Comparison of ENCODE assay signal across 13 cellular contexts in genomic region chr12:93166891-93167307, GRCh38.
DNase-seq lines count a peak whose midpoint lies in the region; ATAC-seq, FAIRE-seq and TF ChIP-seq lines count a peak whose summit lies in the region.
"Had no signal": no experiment of that assay in that cellular context is flagged by ENCODE, and none has a peak within 500 bp of the region (broad histone marks: within the 10 kb centered on the region; RNA-seq: fewer than 3 reads in every experiment).

No MANE protein-coding gene starts in this region.

- peak; percentile 37; the same call in 1 of the 2 replicates for TF ChIP-seq POLR2A in GM12892 (IDR thresholded peaks at IDR 0.05; ENCODE audit: low read depth, low read length)

- in situ Hi-C loops in KBM-7 (cut with MboI; ENCODE audit: low pct_unique_long_range_greater_than_20kb, low sequenced_read_pairs) = no loop called here

- H4K20me1 ChIP-seq in OCI-LY7 (ENCODE audit: insufficient read depth, low read length) = no peaks in the 10 kb centered on the region

- no peaks in the 10 kb centered on the region for H3K27me3 Mint-ChIP-seq in nephron progenitor cell (ENCODE audit: low read depth, poor library complexity)
- no peaks in the 10 kb centered on the region for H3K27me3 Mint-ChIP-seq in endothelial cell (ENCODE audit: unreplicated experiment)

- H3K9me3 Mint-ChIP-seq in nephron progenitor cell (peaks cover 3% of the 10 kb centered on the region), endothelial cell (ENCODE audit: unreplicated experiment) (no peaks in the 10 kb centered on the region)
- H3K9me3 Mint-ChIP-seq: CD8-positive, alpha-beta T cell; stimulated activated effector memory CD8-positive, alpha-beta T cell treated with anti-CD3 and anti-CD28 coated beads, Interleukin-12 subunit alpha, Interleukin-12 subunit beta, amount 100 ng/mL, for 72 hours had no signal

- no TSS peak for BruUV-seq in OCI-LY7 (replicated peaks; lab: Mats Ljungman, UMichigan)

- no peaks in the 10 kb centered on the region for H3K79me2 ChIP-seq in OCI-LY7 (ENCODE audit: insufficient read depth, low read depth, low read length)

- H3K4me1 ChIP-seq in OCI-LY7 (ENCODE audit: insufficient read depth, low read length, poor library complexity, severe bottlenecking) = peaks cover 44% of the 10 kb centered on the region

- intact Hi-C loops in OCI-LY7 (cut with micrococcal nuclease; ENCODE audit: unreplicated experiment) = loop anchor here (1.0 to 5.0 kb wide), 4 partner anchors 70 to 240 kb away; partner anchors contain the start of gene EEA1

- FAIRE-seq in GM12892 (lab: Jason Lieb, UNC) = peak; percentile 84

- H3K27ac Mint-ChIP-seq in nephron progenitor cell (no peak overlapping the region), endothelial cell (ENCODE audit: unreplicated experiment) (no peak overlapping the region)
- H3K27ac Mint-ChIP-seq: CD8-positive, alpha-beta T cell; stimulated activated effector memory CD8-positive, alpha-beta T cell treated with anti-CD3 and anti-CD28 coated beads, Interleukin-12 subunit alpha, Interleukin-12 subunit beta, amount 100 ng/mL, for 72 hours had no signal

- ATAC-seq in GM19467 (IDR thresholded peaks at IDR 0.05; ENCODE audit: unreplicated experiment) = peak; percentile 74
- ATAC-seq in HG03064 (IDR thresholded peaks at IDR 0.05; ENCODE audit: low read depth, unreplicated experiment) = peak; percentile 60
- ATAC-seq: CD8-positive, alpha-beta T cell; stimulated activated effector memory CD8-positive, alpha-beta T cell treated with anti-CD3 and anti-CD28 coated beads, Interleukin-12 subunit alpha, Interleukin-12 subunit beta, amount 100 ng/mL, for 72 hours had no signal

- peaks cover 21% of the 10 kb centered on the region for H3K4me1 Mint-ChIP-seq in nephron progenitor cell
- H3K4me1 Mint-ChIP-seq in endothelial cell (ENCODE audit: unreplicated experiment) = peaks cover 3% of the 10 kb centered on the region

- POLR2A ChIA-PET in OCI-LY7 (lab: Charles Lee) = interaction anchor here (0.9 to 1.7 kb wide), 9 partner anchors 9 to 179 kb away, joined by 3 to 8 read pairs (median 3); no protein-coding TSS in a partner anchor

- no peaks in the 10 kb centered on the region for H3K9me3 ChIP-seq in OCI-LY7 (ENCODE audit: low read length)
- H3K9me3 ChIP-seq: sigmoid colon had no signal

- H3K36me3 Mint-ChIP-seq in nephron progenitor cell (ENCODE audit: low read depth) (no peaks in the 10 kb centered on the region), endothelial cell (ENCODE audit: low read depth, unreplicated experiment) (no peaks in the 10 kb centered on the region)
- H3K36me3 Mint-ChIP-seq: CD8-positive, alpha-beta T cell; stimulated activated effector memory CD8-positive, alpha-beta T cell treated with anti-CD3 and anti-CD28 coated beads, Interleukin-12 subunit alpha, Interleukin-12 subunit beta, amount 100 ng/mL, for 72 hours had no signal

- H2AFZ ChIP-seq in OCI-LY7 (ENCODE audit: low read length) = peak overlapping the region; percentile 96; the same call in 1 of the 2 replicates

- DNase-seq in GM12892 (ENCODE audit: insufficient read length) (no peak), OCI-LY7 (ENCODE audit: low spot score) (peak; percentile 81), nephron progenitor cell (no peak), KBM-7 (no peak), endothelial cell (ENCODE audit: low spot score) (no peak)
- DNase-seq in activated CD8-positive, alpha-beta memory T cell treated with anti-CD3 and anti-CD28 coated beads, Interleukin-2, amount 50 U/mL, for 48 hours = no peak
- DNase-seq: activated naive CD4-positive, alpha-beta T cell treated with anti-CD3 and anti-CD28 coated beads, Interleukin-2, amount 50 U/mL, for 16 hours; CD8-positive, alpha-beta T cell; sigmoid colon had no signal

- peak overlapping the region; percentile 81 for H3K4me2 ChIP-seq in OCI-LY7 (ENCODE audit: low read length)

- no peaks in the 10 kb centered on the region for H3K36me3 ChIP-seq in OCI-LY7 (ENCODE audit: insufficient read depth, low read length)
- H3K36me3 ChIP-seq: sigmoid colon had no signal

- CTCF ChIA-PET in OCI-LY7 (lab: Charles Lee; ENCODE audit: unreplicated experiment) = interaction anchor here (0.5 to 0.9 kb wide), 2 partner anchors 12 to 179 kb away, joined by 3 to 4 read pairs; no protein-coding TSS in a partner anchor

- H3K4me3 ChIP-seq in OCI-LY7 (ENCODE audit: low read depth, low read length, poor library complexity, severe bottlenecking) = peak overlapping the region; percentile 59
- H3K4me3 ChIP-seq: sigmoid colon had no signal

- no peak for TF ChIP-seq CTCF in OCI-LY7 (conservative IDR thresholded peaks at IDR 0.05; ENCODE audit: low read length)
- no peak for TF ChIP-seq CTCF in nephron progenitor cell (IDR thresholded peaks at IDR 0.05)
- no peak for TF ChIP-seq CTCF in endothelial cell (IDR thresholded peaks at IDR 0.05; ENCODE audit: unreplicated experiment)

- H3K4me3 Mint-ChIP-seq in nephron progenitor cell (no peak overlapping the region), endothelial cell (ENCODE audit: unreplicated experiment) (no peak overlapping the region)
- H3K4me3 Mint-ChIP-seq: CD8-positive, alpha-beta T cell; stimulated activated effector memory CD8-positive, alpha-beta T cell treated with anti-CD3 and anti-CD28 coated beads, Interleukin-12 subunit alpha, Interleukin-12 subunit beta, amount 100 ng/mL, for 72 hours had no signal

- peak overlapping the region; percentile 90 for H3K27ac ChIP-seq in OCI-LY7 (ENCODE audit: low read depth, low read length, poor library complexity, severe bottlenecking)
- H3K27ac ChIP-seq: HL-60, sigmoid colon had no signal

- no peaks in the 10 kb centered on the region for H3K9me2 ChIP-seq in OCI-LY7 (ENCODE audit: insufficient read depth, low read length)
